ENCODE assay signal across 8 cellular contexts in the genomic region with DNA sequence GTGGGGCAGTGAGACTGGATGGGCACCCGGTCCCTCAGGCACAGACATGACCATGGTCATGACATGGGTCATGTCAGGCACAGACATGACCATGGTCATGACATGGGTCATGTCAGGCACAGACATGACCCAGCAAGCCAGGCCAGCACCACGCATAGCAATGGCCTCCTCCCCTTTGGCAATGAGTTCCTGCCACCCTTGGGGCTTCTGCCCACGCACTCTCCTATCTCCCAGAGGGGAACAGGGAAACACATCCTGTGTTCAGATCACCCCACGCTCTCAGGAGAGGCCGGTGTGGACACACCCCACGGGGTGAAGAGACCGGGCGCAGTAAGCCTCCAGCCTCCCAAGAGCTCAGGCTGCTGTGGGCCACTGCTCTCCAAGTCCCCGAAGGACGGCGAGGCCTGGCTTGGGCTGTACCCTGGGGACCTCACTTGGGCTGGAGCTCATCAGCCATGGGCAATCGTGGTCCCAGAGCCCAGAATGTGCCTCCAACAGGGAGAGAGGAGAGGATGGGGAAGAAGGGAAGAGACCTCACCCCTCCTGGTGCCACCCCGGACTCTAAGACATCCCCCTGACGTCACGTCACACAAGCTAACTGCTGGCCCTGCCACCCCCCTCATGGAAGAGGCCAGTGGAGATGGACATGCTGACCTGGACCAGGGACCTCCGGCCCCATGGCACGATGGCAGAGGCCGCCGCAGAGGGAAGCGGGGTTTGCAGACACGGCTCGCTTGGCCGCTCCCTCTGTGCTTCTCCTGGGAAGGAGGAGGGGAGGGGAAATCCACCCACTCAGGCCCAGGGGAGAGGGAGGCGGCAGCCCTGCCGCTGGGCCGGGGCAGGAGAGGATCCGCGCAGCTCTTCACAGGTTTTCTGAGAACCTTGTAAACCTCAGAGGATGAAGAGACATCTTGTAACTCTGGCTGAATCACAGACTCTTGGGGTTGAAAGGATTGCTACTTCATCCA.
DNase-seq lines count a peak whose midpoint lies in the region; ATAC-seq and TF ChIP-seq lines count a peak whose summit lies in the region.

No MANE protein-coding gene starts in this region.

- CTCF ChIA-PET in CD4-positive, alpha-beta T cell (lab: Charles Lee), result no interaction called here
- CTCF ChIA-PET in activated naive CD4-positive, alpha-beta T cell treated with anti-CD3 and anti-CD28 coated beads, Interleukin-2, amount 10 ng/mL, durations not matched to agents 7 days and 5 days (lab: Charles Lee), result interaction anchor here (0.9 kb wide), 1 partner anchor 57 kb away, joined by 3 read pairs; no protein-coding TSS in a partner anchor

- peaks cover 68% of the 10 kb centered on the region for H3K4me1 Mint-ChIP-seq in CD4-positive, alpha-beta T cell (ENCODE audit: low read depth)
- H3K4me1 Mint-ChIP-seq in activated naive CD4-positive, alpha-beta T cell treated with anti-CD3 and anti-CD28 coated beads, Interleukin-2, amount 10 ng/mL, durations not matched to agents 7 days and 5 days, result peaks cover 66% of the 10 kb centered on the region

- peak overlapping the region; percentile 96 for H3K27ac ChIP-seq in CD4-positive, alpha-beta T cell (ENCODE audit: low read depth, low read length)
- H3K27ac ChIP-seq in HL-60 (replicated peaks), result peak overlapping the region; percentile 82

- TF ChIP-seq CTCF in CD4-positive, alpha-beta T cell (IDR thresholded peaks at IDR 0.05), result no peak
- no peak for TF ChIP-seq CTCF in HL-60 (IDR thresholded peaks at IDR 0.05; ENCODE audit: insufficient read depth, low read length)

- no peaks in the 10 kb centered on the region for H3K9me3 ChIP-seq in CD4-positive, alpha-beta T cell (ENCODE audit: control insufficient read depth, low read length)

- H3K9me3 Mint-ChIP-seq in CD4-positive, alpha-beta T cell, result no peaks in the 10 kb centered on the region
- peaks cover 2% of the 10 kb centered on the region for H3K9me3 Mint-ChIP-seq in activated naive CD4-positive, alpha-beta T cell treated with anti-CD3 and anti-CD28 coated beads, Interleukin-2, amount 10 ng/mL, durations not matched to agents 7 days and 5 days

- peak overlapping the region; percentile 99 for H3K4me3 Mint-ChIP-seq in CD4-positive, alpha-beta T cell
- H3K4me3 Mint-ChIP-seq in activated naive CD4-positive, alpha-beta T cell treated with anti-CD3 and anti-CD28 coated beads, Interleukin-2, amount 10 ng/mL, durations not matched to agents 7 days and 5 days, result peak overlapping the region; percentile 95

- H3K36me3 Mint-ChIP-seq in CD4-positive, alpha-beta T cell (ENCODE audit: low read depth), result peaks cover 51% of the 10 kb centered on the region
- H3K36me3 Mint-ChIP-seq in activated naive CD4-positive, alpha-beta T cell treated with anti-CD3 and anti-CD28 coated beads, Interleukin-2, amount 10 ng/mL, durations not matched to agents 7 days and 5 days, result peaks cover 34% of the 10 kb centered on the region

- peak overlapping the region; percentile 100 for H3K27ac Mint-ChIP-seq in CD4-positive, alpha-beta T cell
- H3K27ac Mint-ChIP-seq in activated naive CD4-positive, alpha-beta T cell treated with anti-CD3 and anti-CD28 coated beads, Interleukin-2, amount 10 ng/mL, durations not matched to agents 7 days and 5 days, result peak overlapping the region; percentile 100

- peak in 5 of 10 experiments; percentile 11 to 58 (median 24) for DNase-seq in CD4-positive, alpha-beta T cell
- peak; percentile 28 to 49 for DNase-seq in HL-60 (ENCODE audit: low read depth in 1 of 2, low spot score in 1 of 2)
- peak; percentile 73 for DNase-seq in activated naive CD4-positive, alpha-beta T cell treated with anti-CD3 and anti-CD28 coated beads, Interleukin-2, amount 10 ng/mL, durations not matched to agents 7 days and 5 days
- DNase-seq in posterior vena cava (ENCODE audit: low spot score), result peak; percentile 80
- DNase-seq in NCI-H446 (lab: John Stamatoyannopoulos, UW), result no peak
- no peak for DNase-seq in HCEC 1CT

- POLR2A ChIA-PET in CD4-positive, alpha-beta T cell (lab: Charles Lee), result interaction anchor here (0.6 to 3.2 kb wide), 19 partner anchors 9 to 569 kb away, joined by 3 to 206 read pairs (median 6); partner anchors contain the start of gene EIF3B

- H3K27me3 Mint-ChIP-seq in CD4-positive, alpha-beta T cell, result peaks cover 4% of the 10 kb centered on the region
- H3K27me3 Mint-ChIP-seq in activated naive CD4-positive, alpha-beta T cell treated with anti-CD3 and anti-CD28 coated beads, Interleukin-2, amount 10 ng/mL, durations not matched to agents 7 days and 5 days, result peaks cover 21% of the 10 kb centered on the region

- ATAC-seq in CD4-positive, alpha-beta T cell (ENCODE audit: poor library complexity), result peak; percentile 2
- peak; percentile 18 for ATAC-seq in GM21360 (IDR thresholded peaks at IDR 0.05; ENCODE audit: unreplicated experiment)
- ATAC-seq in GM18858 (IDR thresholded peaks at IDR 0.05; ENCODE audit: unreplicated experiment), result no peak

- H3K4me3 ChIP-seq in HL-60 (replicated peaks; ENCODE audit: insufficient read depth, low read length), result peak overlapping the region; percentile 54

- intact Hi-C loops in CD4-positive, alpha-beta T cell (cut with DNase I, micrococcal nuclease), result loop anchor here (1.0 to 5.0 kb wide), 4 partner anchors 13 to 418 kb away; no protein-coding TSS in a partner anchor
- intact Hi-C loops in posterior vena cava (cut with DNase I), result loop anchor here in 1 of 2 donors (5.0 kb wide), 1 partner anchor 48 kb away; no protein-coding TSS in a partner anchor

- no peaks in the 10 kb centered on the region for H3K27me3 ChIP-seq in CD4-positive, alpha-beta T cell (ENCODE audit: control insufficient read depth, insufficient read depth, low read length)
- H3K27me3 ChIP-seq in HL-60 (ENCODE audit: insufficient read depth, poor library complexity, severe bottlenecking), result no peaks in the 10 kb centered on the region

Comparison
In these comparisons a context has a peak if more than half of its experiments do, and no peak if none do; other contexts are left out.
1. DNase-seq: peak in HL-60 (2 of 2), activated naive CD4-positive, alpha-beta T cell treated with anti-CD3 and anti-CD28 coated beads, Interleukin-2, amount 10 ng/mL, durations not matched to agents 7 days and 5 days (single experiment) and posterior vena cava (single experiment); none in NCI-H446 (0 of 2) and HCEC 1CT (single experiment).